Comparison of ENCODE assay signal across 10 cellular contexts in the genomic region with DNA sequence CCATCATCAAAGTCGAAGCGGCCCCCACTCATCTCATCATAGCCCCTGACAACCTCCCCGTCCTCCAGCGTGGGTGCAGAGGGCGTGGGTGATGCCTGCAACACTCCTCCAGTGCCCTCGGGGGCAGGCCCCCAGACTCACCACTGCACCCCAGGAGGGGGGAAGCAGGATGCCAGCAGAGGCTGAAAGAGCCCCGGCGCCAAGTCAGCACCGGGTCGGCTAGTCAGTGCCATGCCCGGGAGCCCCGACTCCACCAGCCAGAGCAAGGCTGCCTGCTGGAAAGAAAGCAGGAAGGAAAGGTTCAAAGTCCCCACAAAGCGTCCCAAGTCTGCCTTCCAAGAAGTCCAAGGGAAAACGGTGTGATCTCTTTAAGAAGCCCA. TPM values are rescaled to one million over a fixed set of nuclear protein-coding genes. Genes with fewer than 3 reads are reported as not detected.
DNase-seq lines count a peak whose midpoint lies in the region; ATAC-seq, FAIRE-seq and TF ChIP-seq lines count a peak whose summit lies in the region.
"Had no signal": no experiment of that assay in that cellular context is flagged by ENCODE, and none has a peak within 500 bp of the region (broad histone marks: within the 10 kb centered on the region; RNA-seq: fewer than 3 reads in every experiment).

No MANE protein-coding gene starts in this region.

- H3K4me1 Mint-ChIP-seq in GM23338 (peaks cover 17% of the 10 kb centered on the region), brain (peaks cover 25% of the 10 kb centered on the region)

- H3K27me3 ChIP-seq in GM23338 (ENCODE audit: insufficient read depth): peaks cover 4% of the 10 kb centered on the region; the same call in 1 of the 2 replicates
- no peaks in the 10 kb centered on the region for H3K27me3 ChIP-seq in skeletal muscle tissue (ENCODE audit: control insufficient read depth in 3 of 3, insufficient read depth in 3 of 3, low read length in 3 of 3)

- H3K27ac ChIP-seq in GM23338 (ENCODE audit: low read depth) (no peak overlapping the region), kidney (ENCODE audit: low read depth in 2 of 2, low read length in 2 of 2) (no peak overlapping the region), skeletal muscle tissue (ENCODE audit: low read depth, low read length) (peak overlapping the region; percentile 98), caudate nucleus (ENCODE audit: low read depth, low read length) (no peak overlapping the region)

- TF ChIP-seq CTCF in GM23338 (conservative IDR thresholded peaks at IDR 0.05; ENCODE audit: low read depth in 2 of 2) (no peak), brain (conservative IDR thresholded peaks at IDR 0.05) (no peak), kidney (IDR thresholded peaks at IDR 0.05; ENCODE audit: borderline replicate concordance, extremely low read depth, insufficient read depth) (no peak)

- H3K9me2 ChIP-seq in GM23338 (ENCODE audit: insufficient read depth): no peaks in the 10 kb centered on the region

- H3K4me2 ChIP-seq in GM23338: peak overlapping the region; percentile 94

- peak overlapping the region; percentile 97 for H2AFZ ChIP-seq in GM23338

- ATAC-seq in GM23338: peak; percentile 47
- ATAC-seq in GM21360 (IDR thresholded peaks at IDR 0.05; ENCODE audit: unreplicated experiment): no peak

- H3K27me3 Mint-ChIP-seq in GM23338 (ENCODE audit: insufficient read depth, low read depth, poor library complexity) (peaks cover 7% of the 10 kb centered on the region), brain (peaks cover 31% of the 10 kb centered on the region)

- no peaks in the 10 kb centered on the region for H3K36me3 Mint-ChIP-seq in GM23338 (ENCODE audit: low read depth)
- no peaks in the 10 kb centered on the region for H3K36me3 Mint-ChIP-seq in brain

- peaks cover 6% of the 10 kb centered on the region; the same call in 1 of the 2 replicates for H3K4me1 ChIP-seq in GM23338 (ENCODE audit: insufficient read depth)
- H3K4me1 ChIP-seq in kidney (ENCODE audit: control insufficient read depth in 1 of 2, insufficient read depth in 1 of 2, low read depth in 1 of 2, low read length in 2 of 2): peaks cover 0 to 10% of the 10 kb centered on the region in 2 donors
- peaks cover 44 to 57% (median 46%) of the 10 kb centered on the region in 3 donors for H3K4me1 ChIP-seq in skeletal muscle tissue (ENCODE audit: control insufficient read depth in 3 of 3, insufficient read depth in 3 of 3, low read length in 3 of 3)

- no peaks in the 10 kb centered on the region for H3K79me2 ChIP-seq in GM23338 (replicated peaks; ENCODE audit: insufficient read depth)

- H3K27ac Mint-ChIP-seq in GM23338 (no peak overlapping the region), brain (peak overlapping the region in 1 of 5 experiments; percentile 78)

- H3K9me3 ChIP-seq in kidney (ENCODE audit: control insufficient read depth in 1 of 2, low read length in 2 of 2): no peaks in the 10 kb centered on the region
- no peaks in the 10 kb centered on the region for H3K9me3 ChIP-seq in skeletal muscle tissue (ENCODE audit: control insufficient read depth in 3 of 3, low read length in 3 of 3)

- peak overlapping the region; percentile 74 for H3K4me3 Mint-ChIP-seq in GM23338
- H3K4me3 Mint-ChIP-seq in brain: peak overlapping the region; percentile 34 to 77 (median 71)

- FAIRE-seq in kidney (lab: Jason Lieb, UNC): no peak

- intact Hi-C loops in kidney (cut with DNase I): no loop called here

- no peaks in the 10 kb centered on the region for H3K36me3 ChIP-seq in GM23338 (ENCODE audit: insufficient read depth)
- H3K36me3 ChIP-seq in kidney (ENCODE audit: control insufficient read depth in 1 of 2, insufficient read depth in 2 of 2, low read length in 2 of 2): no peaks in the 10 kb centered on the region
- peaks cover 6 to 10% (median 6%) of the 10 kb centered on the region in 3 donors for H3K36me3 ChIP-seq in skeletal muscle tissue (ENCODE audit: control insufficient read depth in 3 of 3, insufficient read depth in 3 of 3, low read length in 3 of 3)

- no peaks in the 10 kb centered on the region for H3F3A ChIP-seq in GM23338 (replicated peaks; ENCODE audit: low read depth)

- no peaks in the 10 kb centered on the region for H3K9me3 Mint-ChIP-seq in GM23338
- peaks cover 0 to 3% (median 0%) of the 10 kb centered on the region in 5 experiments for H3K9me3 Mint-ChIP-seq in brain

- no peak for DNase-seq in GM23338 (ENCODE audit: low spot score)
- no peak for DNase-seq in kidney
- no peak for DNase-seq in GOT3 (lab: John Stamatoyannopoulos, UW)
- DNase-seq in caudate nucleus (lab: John Stamatoyannopoulos, UW): no peak
- no peak for DNase-seq in 8988T
- DNase-seq: NCI-H1105, T-helper 2 cell had no signal

- H4K20me1 ChIP-seq in GM23338 (replicated peaks; ENCODE audit: insufficient read depth): no peaks in the 10 kb centered on the region

- H3K9ac ChIP-seq in kidney (ENCODE audit: low read length in 2 of 2) (peak overlapping the region in 1 of 2 donors; percentile 38), skeletal muscle tissue (ENCODE audit: low read depth in 1 of 3, low read length in 3 of 3) (peak overlapping the region; percentile 94 to 99 (median 96))

- peak overlapping the region; percentile 78 for H3K4me3 ChIP-seq in GM23338
- peak overlapping the region; percentile 56 to 63 for H3K4me3 ChIP-seq in kidney (ENCODE audit: low read length in 2 of 2)
- peak overlapping the region; percentile 76 to 92 (median 90) for H3K4me3 ChIP-seq in skeletal muscle tissue (ENCODE audit: low read length in 3 of 3)

TF ChIP-seq in GM23338, 12 proteins besides CTCF, POLR2A, EP300 and RAD21:
- TF ChIP-seq NANOG (IDR thresholded peaks at IDR 0.05; ENCODE audit: borderline replicate concordance) (no peak), POLR2AphosphoS5 (IDR thresholded peaks at IDR 0.05; ENCODE audit: low read depth) (no peak), JUNB (IDR thresholded peaks at IDR 0.05; ENCODE audit: unreplicated experiment) (no peak)
- TF ChIP-seq, protein P1, sequence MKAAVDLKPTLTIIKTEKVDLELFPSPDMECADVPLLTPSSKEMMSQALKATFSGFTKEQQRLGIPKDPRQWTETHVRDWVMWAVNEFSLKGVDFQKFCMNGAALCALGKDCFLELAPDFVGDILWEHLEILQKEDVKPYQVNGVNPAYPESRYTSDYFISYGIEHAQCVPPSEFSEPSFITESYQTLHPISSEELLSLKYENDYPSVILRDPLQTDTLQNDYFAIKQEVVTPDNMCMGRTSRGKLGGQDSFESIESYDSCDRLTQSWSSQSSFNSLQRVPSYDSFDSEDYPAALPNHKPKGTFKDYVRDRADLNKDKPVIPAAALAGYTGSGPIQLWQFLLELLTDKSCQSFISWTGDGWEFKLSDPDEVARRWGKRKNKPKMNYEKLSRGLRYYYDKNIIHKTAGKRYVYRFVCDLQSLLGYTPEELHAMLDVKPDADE (IDR thresholded peaks at IDR 0.05): no peak
- TF ChIP-seq, protein P2, sequence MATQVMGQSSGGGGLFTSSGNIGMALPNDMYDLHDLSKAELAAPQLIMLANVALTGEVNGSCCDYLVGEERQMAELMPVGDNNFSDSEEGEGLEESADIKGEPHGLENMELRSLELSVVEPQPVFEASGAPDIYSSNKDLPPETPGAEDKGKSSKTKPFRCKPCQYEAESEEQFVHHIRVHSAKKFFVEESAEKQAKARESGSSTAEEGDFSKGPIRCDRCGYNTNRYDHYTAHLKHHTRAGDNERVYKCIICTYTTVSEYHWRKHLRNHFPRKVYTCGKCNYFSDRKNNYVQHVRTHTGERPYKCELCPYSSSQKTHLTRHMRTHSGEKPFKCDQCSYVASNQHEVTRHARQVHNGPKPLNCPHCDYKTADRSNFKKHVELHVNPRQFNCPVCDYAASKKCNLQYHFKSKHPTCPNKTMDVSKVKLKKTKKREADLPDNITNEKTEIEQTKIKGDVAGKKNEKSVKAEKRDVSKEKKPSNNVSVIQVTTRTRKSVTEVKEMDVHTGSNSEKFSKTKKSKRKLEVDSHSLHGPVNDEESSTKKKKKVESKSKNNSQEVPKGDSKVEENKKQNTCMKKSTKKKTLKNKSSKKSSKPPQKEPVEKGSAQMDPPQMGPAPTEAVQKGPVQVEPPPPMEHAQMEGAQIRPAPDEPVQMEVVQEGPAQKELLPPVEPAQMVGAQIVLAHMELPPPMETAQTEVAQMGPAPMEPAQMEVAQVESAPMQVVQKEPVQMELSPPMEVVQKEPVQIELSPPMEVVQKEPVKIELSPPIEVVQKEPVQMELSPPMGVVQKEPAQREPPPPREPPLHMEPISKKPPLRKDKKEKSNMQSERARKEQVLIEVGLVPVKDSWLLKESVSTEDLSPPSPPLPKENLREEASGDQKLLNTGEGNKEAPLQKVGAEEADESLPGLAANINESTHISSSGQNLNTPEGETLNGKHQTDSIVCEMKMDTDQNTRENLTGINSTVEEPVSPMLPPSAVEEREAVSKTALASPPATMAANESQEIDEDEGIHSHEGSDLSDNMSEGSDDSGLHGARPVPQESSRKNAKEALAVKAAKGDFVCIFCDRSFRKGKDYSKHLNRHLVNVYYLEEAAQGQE (IDR thresholded peaks at IDR 0.05; ENCODE audit: unreplicated experiment): no peak

RNA-seq across cellular contexts. Expression of a gene that starts 0.3 kb away (rescaled TPM):
- 0.78 and 1.1 TPM in 2 replicates for total RNA-seq in GM23338 (2014; rRNA removed; shearing (Covaris generic))
- polyA plus RNA-seq in GM23338 (2016; fragmentation: Nextera tagmentation; extraction: Ambion mirVana) (0.16 and 0.43 TPM in 2 replicates), brain (ENCODE audit: insufficient read depth, low read depth, low replicate concordance) (0.58 TPM), kidney (ENCODE audit: insufficient read depth, low read depth, low replicate concordance) (2.5 TPM)
- total RNA-seq in kidney (11.4 TPM), skeletal muscle tissue (85.1 TPM)

RNA-seq across cellular contexts. Expression of a gene that starts 23.9 kb away (rescaled TPM):
- total RNA-seq in GM23338 (2014; rRNA removed; shearing (Covaris generic)): 31.1 and 32.4 TPM in 2 replicates
- polyA plus RNA-seq in GM23338 (2016; fragmentation: Nextera tagmentation; extraction: Ambion mirVana): 22.1 and 25.2 TPM in 2 replicates
- 59.6 TPM for polyA plus RNA-seq in brain (ENCODE audit: insufficient read depth, low read depth, low replicate concordance)
- total RNA-seq in kidney: 33.5 TPM
- polyA plus RNA-seq in kidney (ENCODE audit: insufficient read depth, low read depth, low replicate concordance): 29.3 TPM
- total RNA-seq in skeletal muscle tissue: 31.3 TPM
